18 cellular contexts compared by ENCODE assay signal in genomic region chr17:50164697-50164988, GRCh38. TPM values are rescaled to one million over a fixed set of nuclear protein-coding genes. Genes with fewer than 3 reads are reported as not detected.
"Had no signal": no experiment of that assay in that cellular context is flagged by ENCODE, and none has a peak within 500 bp of the region (broad histone marks: within the 10 kb centered on the region; RNA-seq: fewer than 3 reads in every experiment).

No MANE protein-coding gene starts in this region.

- H3K9me3 ChIP-seq: body of pancreas, mucosa of descending colon, prostate gland, thyroid gland had no signal

- DNase-seq: activated CD4-positive, alpha-beta T cell treated with anti-CD3 and anti-CD28 coated beads, Interleukin-2, amount 50 U/mL, for 4 hours; activated CD4-positive, CD25-positive, alpha-beta regulatory T cell treated with anti-CD3 and anti-CD28 coated beads, Interleukin-2, amount 50 U/mL, for 72 hours; activated effector memory CD4-positive, alpha-beta T cell treated with Interleukin-2 at 50 U/mL for 16 hours; activated T-cell treated with anti-CD3 and anti-CD28 coated beads, Interleukin-2, amount 50 U/mL, for 1 hour; body of pancreas; endodermal cell; erythroblast; immature natural killer cell; left colon; naive thymus-derived CD8-positive, alpha-beta T cell; stimulated activated CD4-positive, alpha-beta T cell treated with anti-CD3 and anti-CD28 coated beads, Interleukin-15, amount 100 ng/mL, for 24 hours; stimulated activated CD4-positive, alpha-beta T cell treated with anti-CD3 and anti-CD28 coated beads, Interleukin-4, amount 100 ng/mL, for 4 hours; thyroid gland had no signal

- H3K9me3 Mint-ChIP-seq: activated naive CD4-positive, alpha-beta T cell treated with anti-CD3 and anti-CD28 coated beads, Interleukin-2, amount 50 U/mL, for 24 hours; dendritic cell treated with granulocyte-macrophage colony-stimulating factor and Interleukin-4, amounts not matched to agents 40 ng/mL and 50 ng/mL, for 4 days; endodermal cell; immature natural killer cell; naive thymus-derived CD8-positive, alpha-beta T cell had no signal

- H3K4me3 ChIP-seq: body of pancreas, mucosa of descending colon, prostate gland, thyroid gland had no signal

- H3K4me1 ChIP-seq: prostate gland had no signal

- H3K4me3 Mint-ChIP-seq: activated naive CD4-positive, alpha-beta T cell treated with anti-CD3 and anti-CD28 coated beads, Interleukin-2, amount 50 U/mL, for 24 hours; dendritic cell treated with granulocyte-macrophage colony-stimulating factor and Interleukin-4, amounts not matched to agents 40 ng/mL and 50 ng/mL, for 4 days; endodermal cell; immature natural killer cell had no signal

- H3K27ac ChIP-seq: body of pancreas, prostate gland, thyroid gland had no signal

- H3K36me3 Mint-ChIP-seq: activated naive CD4-positive, alpha-beta T cell treated with anti-CD3 and anti-CD28 coated beads, Interleukin-2, amount 50 U/mL, for 24 hours; immature natural killer cell; naive thymus-derived CD8-positive, alpha-beta T cell had no signal

- H3K27ac Mint-ChIP-seq: endodermal cell, immature natural killer cell had no signal

- H3K27me3 Mint-ChIP-seq: activated naive CD4-positive, alpha-beta T cell treated with anti-CD3 and anti-CD28 coated beads, Interleukin-2, amount 50 U/mL, for 24 hours had no signal

- H3K27me3 ChIP-seq: body of pancreas, thyroid gland had no signal

- H3K36me3 ChIP-seq: prostate gland, thyroid gland had no signal

RNA-seq across cellular contexts. Expression of gene SGCA, which starts 1.2 kb away (rescaled TPM):
- total RNA-seq: naive thymus-derived CD8-positive, alpha-beta T cell; T-helper 2 cell treated with Interferon-gamma antibody and Interleukin-4, amounts not matched to agents 100 ng/mL and 5 ng/mL, for 36 hours had no signal

RNA-seq across cellular contexts. Expression of gene SAMD14, which starts 34.7 kb away (rescaled TPM):
- total RNA-seq: body of pancreas had no signal
